ENCODE assay signal across 1 cellular context in genomic region chr10:133324198-133324792, GRCh38.
TF ChIP-seq lines count a peak whose summit lies in the region.

No MANE protein-coding gene starts in this region.

TF ChIP-seq in HCT116, 20 proteins besides CTCF, POLR2A, EP300 and RAD21:
- TF ChIP-seq FOSL1 (IDR thresholded peaks at IDR 0.05; ENCODE audit: low read depth), result no peak
- TF ChIP-seq CEBPB (IDR thresholded peaks at IDR 0.05; ENCODE audit: low read depth), result no peak
- TF ChIP-seq REST (IDR thresholded peaks at IDR 0.05; ENCODE audit: low read depth), result no peak
- no peak for TF ChIP-seq JUND (IDR thresholded peaks at IDR 0.05)
- TF ChIP-seq EZH2phosphoT487 (IDR thresholded peaks at IDR 0.05; ENCODE audit: borderline replicate concordance), result no peak
- no peak for TF ChIP-seq YY1 (IDR thresholded peaks at IDR 0.05; ENCODE audit: extremely low read depth, insufficient replicate concordance, low read depth, low read length)
- no peak for TF ChIP-seq POLR2AphosphoS5 (IDR thresholded peaks at IDR 0.05; ENCODE audit: low read depth, low read length)
- no peak for TF ChIP-seq ATF3 (IDR thresholded peaks at IDR 0.05)
- no peak for TF ChIP-seq EGR1 (IDR thresholded peaks at IDR 0.05; ENCODE audit: low read depth)
- no peak for TF ChIP-seq SIN3A (IDR thresholded peaks at IDR 0.05; ENCODE audit: low read depth)
- TF ChIP-seq SRF (IDR thresholded peaks at IDR 0.05; ENCODE audit: low read depth), result no peak
TF ChIP-seq in HCT116: peak in this region for 0.
